15 cellular contexts compared by ENCODE assay signal in genomic region chr13:74770361-74770760, GRCh38.
DNase-seq lines count a peak whose midpoint lies in the region; ATAC-seq and TF ChIP-seq lines count a peak whose summit lies in the region.
"Had no signal": no experiment of that assay in that cellular context is flagged by ENCODE, and none has a peak within 500 bp of the region (broad histone marks: within the 10 kb centered on the region; RNA-seq: fewer than 3 reads in every experiment).

No MANE protein-coding gene starts in this region.

- H3K4me1 Mint-ChIP-seq in activated CD8-positive, alpha-beta T cell treated with anti-CD3 and anti-CD28 coated beads for 36 hours (ENCODE audit: low read depth), result no peaks in the 10 kb centered on the region
- H3K4me1 Mint-ChIP-seq: activated naive CD8-positive, alpha-beta T cell treated with anti-CD3 and anti-CD28 coated beads, Interleukin-2, amount 50 U/mL, for 24 hours had no signal

- POLR2A ChIA-PET in AG04449 (lab: Yijun Ruan, JAX), result interaction anchor here (0.6 kb wide), 1 partner anchor 449 kb away, joined by 3 read pairs; no protein-coding TSS in a partner anchor
- POLR2A ChIA-PET in activated CD8-positive, alpha-beta T cell treated with anti-CD3 and anti-CD28 coated beads for 36 hours (lab: Charles Lee), result interaction anchor here (0.6 kb wide), 1 partner anchor 574 kb away, joined by 3 read pairs; no protein-coding TSS in a partner anchor

- CTCF ChIA-PET in AG04449 (lab: Yijun Ruan, JAX), result interaction anchor here (1.6 kb wide), 1 partner anchor 448 kb away, joined by 5 read pairs; no protein-coding TSS in a partner anchor
- CTCF ChIA-PET in activated CD8-positive, alpha-beta T cell treated with anti-CD3 and anti-CD28 coated beads for 36 hours (lab: Charles Lee), result no interaction called here

- no peak overlapping the region for H3K4me3 Mint-ChIP-seq in activated CD8-positive, alpha-beta T cell treated with anti-CD3 and anti-CD28 coated beads for 36 hours
- H3K4me3 Mint-ChIP-seq: activated naive CD8-positive, alpha-beta T cell treated with anti-CD3 and anti-CD28 coated beads, Interleukin-2, amount 50 U/mL, for 24 hours had no signal

- TF ChIP-seq CTCF in AG04449 (IDR thresholded peaks at IDR 0.05; ENCODE audit: insufficient read depth, low read length, missing control alignments) (no peak), cardiac fibroblast (IDR thresholded peaks at IDR 0.05; ENCODE audit: low read depth, low read length) (no peak)
- no peak for TF ChIP-seq CTCF in activated CD8-positive, alpha-beta T cell treated with anti-CD3 and anti-CD28 coated beads for 36 hours (IDR thresholded peaks at IDR 0.05)

- DNase-seq in AG04449 (ENCODE audit: low read depth, low spot score) (peak; percentile 59), HT1080 (ENCODE audit: low read depth) (peak; percentile 74), cardiac fibroblast (ENCODE audit: low read depth in 2 of 2) (peak; percentile 92 to 97), kidney glomerular epithelial cell (lab: John Stamatoyannopoulos, UW) (peak; percentile 80), SIG-M5 (lab: John Stamatoyannopoulos, UW) (no peak)
- no peak for DNase-seq in activated CD8-positive, alpha-beta T cell treated with anti-CD3 and anti-CD28 coated beads for 36 hours
- DNase-seq: activated CD4-positive, CD25-positive, alpha-beta regulatory T cell; activated naive CD8-positive, alpha-beta T cell treated with anti-CD3 and anti-CD28 coated beads, Interleukin-2, amount 50 U/mL, for 24 hours; effector CD8-positive, alpha-beta T cell; GF-D8; hypothalamus; NCI-H187; stimulated activated CD4-positive, alpha-beta T cell treated with anti-CD3 and anti-CD28 coated beads, Interleukin-1b, Interleukin-23, amount 100 ng/mL, for 48 hours had no signal

- H3K36me3 Mint-ChIP-seq in activated CD8-positive, alpha-beta T cell treated with anti-CD3 and anti-CD28 coated beads for 36 hours (ENCODE audit: low read depth), result no peaks in the 10 kb centered on the region

- no peaks in the 10 kb centered on the region for H3K9me3 Mint-ChIP-seq in activated CD8-positive, alpha-beta T cell treated with anti-CD3 and anti-CD28 coated beads for 36 hours
- H3K9me3 Mint-ChIP-seq: activated naive CD8-positive, alpha-beta T cell treated with anti-CD3 and anti-CD28 coated beads, Interleukin-2, amount 50 U/mL, for 24 hours had no signal

- H3K4me3 ChIP-seq in AG04449 (ENCODE audit: low read depth, low read length) (no peak overlapping the region), cardiac fibroblast (replicated peaks in 1 of 2; ENCODE audit: low read depth in 2 of 2, low read length in 2 of 2) (no peak overlapping the region)

- intact Hi-C loops in activated CD8-positive, alpha-beta T cell treated with anti-CD3 and anti-CD28 coated beads for 36 hours (cut with micrococcal nuclease), result no loop called here

- no peak overlapping the region for H3K27ac Mint-ChIP-seq in activated CD8-positive, alpha-beta T cell treated with anti-CD3 and anti-CD28 coated beads for 36 hours
- H3K27ac Mint-ChIP-seq: activated naive CD8-positive, alpha-beta T cell treated with anti-CD3 and anti-CD28 coated beads, Interleukin-2, amount 50 U/mL, for 24 hours had no signal

- peaks cover 3% of the 10 kb centered on the region for H3K27me3 Mint-ChIP-seq in activated CD8-positive, alpha-beta T cell treated with anti-CD3 and anti-CD28 coated beads for 36 hours
- H3K27me3 Mint-ChIP-seq: activated naive CD8-positive, alpha-beta T cell treated with anti-CD3 and anti-CD28 coated beads, Interleukin-2, amount 50 U/mL, for 24 hours had no signal

- ATAC-seq in GM19035 (IDR thresholded peaks at IDR 0.05; ENCODE audit: unreplicated experiment) (no peak), GM18511 (IDR thresholded peaks at IDR 0.05; ENCODE audit: unreplicated experiment) (no peak)
- no peak for ATAC-seq in activated CD8-positive, alpha-beta T cell treated with anti-CD3 and anti-CD28 coated beads for 36 hours
- ATAC-seq: activated naive CD8-positive, alpha-beta T cell treated with anti-CD3 and anti-CD28 coated beads, Interleukin-2, amount 50 U/mL, for 24 hours had no signal

Comparison
In these comparisons a context has a peak if more than half of its experiments do, and no peak if none do; other contexts are left out.
1. DNase-seq: peak in AG04449 (single experiment), HT1080 (single experiment), cardiac fibroblast (2 of 2) and kidney glomerular epithelial cell (single experiment); none in SIG-M5 (single experiment) and activated CD8-positive, alpha-beta T cell treated with anti-CD3 and anti-CD28 coated beads for 36 hours (single experiment).